ENCODE assay signal across 27 cellular contexts in the genomic region with DNA sequence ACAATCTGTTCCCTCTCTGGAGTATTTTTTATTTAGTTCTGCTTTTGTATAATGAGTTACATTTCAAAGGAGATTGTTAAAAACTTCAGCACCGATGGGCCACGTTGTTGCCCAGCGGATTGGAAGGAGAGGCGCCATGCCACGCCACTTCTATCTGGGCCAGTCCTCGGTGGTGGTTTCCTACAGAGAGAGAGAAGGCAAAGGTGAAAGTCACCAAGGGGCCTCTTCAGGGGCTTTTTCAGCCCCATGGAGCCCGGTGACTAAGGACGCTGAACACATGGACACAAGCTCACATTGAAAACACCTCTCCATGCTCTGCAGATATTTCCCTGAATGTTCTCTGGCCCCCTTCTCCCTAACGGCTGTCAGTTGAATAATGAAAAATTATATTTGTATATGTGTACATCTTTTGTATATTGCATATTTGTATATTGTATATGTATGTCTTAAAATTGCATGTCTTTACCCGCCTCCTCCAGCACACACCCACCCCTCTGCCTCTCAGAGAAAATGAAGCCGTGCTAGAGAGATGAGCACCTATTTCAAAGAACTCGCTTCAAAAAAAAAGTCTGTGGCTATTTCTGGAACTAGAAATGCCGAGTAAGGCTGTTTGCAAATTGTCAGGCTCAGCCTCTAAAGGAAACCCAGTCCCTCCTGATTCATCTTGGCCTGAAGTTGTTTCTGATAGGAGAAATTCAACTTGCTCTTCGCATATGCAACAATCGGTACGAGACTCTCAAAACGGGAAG.
DNase-seq lines count a peak whose midpoint lies in the region; ATAC-seq and TF ChIP-seq lines count a peak whose summit lies in the region.
"Had no signal": no experiment of that assay in that cellular context is flagged by ENCODE, and none has a peak within 500 bp of the region (broad histone marks: within the 10 kb centered on the region; RNA-seq: fewer than 3 reads in every experiment).

No MANE protein-coding gene starts in this region.

- no peaks in the 10 kb centered on the region for H3F3A ChIP-seq in Loucy (ENCODE audit: low read depth)

- peak overlapping the region; percentile 38 for H3K4me2 ChIP-seq in Loucy (ENCODE audit: low read depth, low read length, poor library complexity, severe bottlenecking)
- H3K4me2 ChIP-seq: KMS-11 had no signal

- H3K4me1 ChIP-seq in Loucy (ENCODE audit: insufficient read depth, low read length, poor library complexity, severe bottlenecking), result no peaks in the 10 kb centered on the region
- H3K4me1 ChIP-seq: BE2C, HAP-1 had no signal

- no peaks in the 10 kb centered on the region for H3K27me3 ChIP-seq in Loucy (ENCODE audit: insufficient read depth, low read length, poor library complexity, severe bottlenecking)
- H3K27me3 ChIP-seq: BE2C had no signal

- CTCF ChIA-PET in activated CD8-positive, alpha-beta T cell treated with anti-CD3 and anti-CD28 coated beads for 36 hours (lab: Charles Lee), result no interaction called here
- CTCF ChIA-PET in activated CD8-positive, alpha-beta T cell treated with anti-CD3 and anti-CD28 coated beads, Interleukin-2, amount 10 ng/mL, durations not matched to agents 7 days and 5 days (lab: Charles Lee), result no interaction called here
- CTCF ChIA-PET in MCF 10A (lab: Yijun Ruan, JAX), result no interaction called here

- TF ChIP-seq CTCF in activated CD8-positive, alpha-beta T cell treated with anti-CD3 and anti-CD28 coated beads for 36 hours (IDR thresholded peaks at IDR 0.05), result no peak
- TF ChIP-seq CTCF in Loucy (conservative IDR thresholded peaks at IDR 0.05; ENCODE audit: low read length) (no peak), fibroblast of the aortic adventitia (IDR thresholded peaks at IDR 0.05; ENCODE audit: insufficient read depth, low read length) (no peak), MCF 10A (IDR thresholded peaks at IDR 0.05; ENCODE audit: unreplicated experiment) (no peak)

- POLR2A ChIA-PET in activated CD8-positive, alpha-beta T cell treated with anti-CD3 and anti-CD28 coated beads for 36 hours (lab: Charles Lee), result no interaction called here
- POLR2A ChIA-PET in activated CD8-positive, alpha-beta T cell treated with anti-CD3 and anti-CD28 coated beads, Interleukin-2, amount 10 ng/mL, durations not matched to agents 7 days and 5 days (lab: Charles Lee), result no interaction called here
- POLR2A ChIA-PET in MCF 10A (lab: Yijun Ruan, JAX), result no interaction called here

- no peaks in the 10 kb centered on the region for H3K36me3 ChIP-seq in Loucy (ENCODE audit: insufficient read depth, low read length)
- H3K36me3 ChIP-seq: BE2C, HAP-1 had no signal

- no peaks in the 10 kb centered on the region for H4K20me1 ChIP-seq in Loucy (ENCODE audit: insufficient read depth, low read length, poor library complexity, severe bottlenecking)

- H3K4me3 Mint-ChIP-seq in activated CD8-positive, alpha-beta T cell treated with anti-CD3 and anti-CD28 coated beads for 36 hours, result no peak overlapping the region
- H3K4me3 Mint-ChIP-seq in activated CD8-positive, alpha-beta T cell treated with anti-CD3 and anti-CD28 coated beads, Interleukin-2, amount 10 ng/mL, durations not matched to agents 7 days and 5 days, result no peak overlapping the region
- no peak overlapping the region for H3K4me3 Mint-ChIP-seq in stimulated activated effector memory CD8-positive, alpha-beta T cell treated with anti-CD3 and anti-CD28 coated beads, Interleukin-12 subunit alpha, Interleukin-12 subunit beta, amount 100 ng/mL, for 72 hours
- no peak overlapping the region for H3K4me3 Mint-ChIP-seq in MCF 10A (ENCODE audit: unreplicated experiment)
- H3K4me3 Mint-ChIP-seq: CD4-positive, CD25-positive, alpha-beta regulatory T cell; HFFc6 had no signal

- H3K27ac Mint-ChIP-seq in activated CD8-positive, alpha-beta T cell treated with anti-CD3 and anti-CD28 coated beads for 36 hours, result no peak overlapping the region
- no peak overlapping the region for H3K27ac Mint-ChIP-seq in activated CD8-positive, alpha-beta T cell treated with anti-CD3 and anti-CD28 coated beads, Interleukin-2, amount 10 ng/mL, durations not matched to agents 7 days and 5 days
- H3K27ac Mint-ChIP-seq in stimulated activated effector memory CD8-positive, alpha-beta T cell treated with anti-CD3 and anti-CD28 coated beads, Interleukin-12 subunit alpha, Interleukin-12 subunit beta, amount 100 ng/mL, for 72 hours, result no peak overlapping the region
- no peak overlapping the region for H3K27ac Mint-ChIP-seq in MCF 10A (ENCODE audit: low read depth, unreplicated experiment)
- H3K27ac Mint-ChIP-seq: CD4-positive, CD25-positive, alpha-beta regulatory T cell; HFFc6 had no signal

- intact Hi-C loops in activated CD8-positive, alpha-beta T cell treated with anti-CD3 and anti-CD28 coated beads for 36 hours (cut with micrococcal nuclease), result no loop called here
- intact Hi-C loops in MCF 10A (cut with micrococcal nuclease), result loop anchor here (5.0 kb wide), 1 partner anchor 948 kb away; no protein-coding TSS in a partner anchor

- H3K79me2 ChIP-seq in Loucy (ENCODE audit: insufficient read depth, low read length), result no peaks in the 10 kb centered on the region

- H3K36me3 Mint-ChIP-seq in activated CD8-positive, alpha-beta T cell treated with anti-CD3 and anti-CD28 coated beads for 36 hours (ENCODE audit: low read depth), result no peaks in the 10 kb centered on the region
- H3K36me3 Mint-ChIP-seq in activated CD8-positive, alpha-beta T cell treated with anti-CD3 and anti-CD28 coated beads, Interleukin-2, amount 10 ng/mL, durations not matched to agents 7 days and 5 days (ENCODE audit: low read depth), result no peaks in the 10 kb centered on the region
- no peaks in the 10 kb centered on the region for H3K36me3 Mint-ChIP-seq in stimulated activated effector memory CD8-positive, alpha-beta T cell treated with anti-CD3 and anti-CD28 coated beads, Interleukin-12 subunit alpha, Interleukin-12 subunit beta, amount 100 ng/mL, for 72 hours
- H3K36me3 Mint-ChIP-seq in MCF 10A (ENCODE audit: insufficient read depth, unreplicated experiment), result no peaks in the 10 kb centered on the region
- H3K36me3 Mint-ChIP-seq: CD4-positive, CD25-positive, alpha-beta regulatory T cell had no signal

- ATAC-seq in activated CD8-positive, alpha-beta T cell treated with anti-CD3 and anti-CD28 coated beads for 36 hours, result peak; percentile 42
- no peak for ATAC-seq in activated CD8-positive, alpha-beta T cell treated with anti-CD3 and anti-CD28 coated beads, Interleukin-2, amount 10 ng/mL, durations not matched to agents 7 days and 5 days
- ATAC-seq in stimulated activated effector memory CD8-positive, alpha-beta T cell treated with anti-CD3 and anti-CD28 coated beads, Interleukin-12 subunit alpha, Interleukin-12 subunit beta, amount 100 ng/mL, for 72 hours, result peak; percentile 78
- ATAC-seq in HG03571 (IDR thresholded peaks at IDR 0.05; ENCODE audit: unreplicated experiment), result no peak

- no peak for DNase-seq in activated CD8-positive, alpha-beta T cell treated with anti-CD3 and anti-CD28 coated beads for 36 hours
- DNase-seq in activated CD8-positive, alpha-beta T cell treated with anti-CD3 and anti-CD28 coated beads, Interleukin-2, amount 10 ng/mL, durations not matched to agents 7 days and 5 days, result no peak
- peak; percentile 3 for DNase-seq in fibroblast of the aortic adventitia (ENCODE audit: low read depth)
- DNase-seq in stimulated activated effector memory CD8-positive, alpha-beta T cell treated with anti-CD3 and anti-CD28 coated beads, Interleukin-12 subunit alpha, Interleukin-12 subunit beta, amount 100 ng/mL, for 72 hours (ENCODE audit: low spot score in 2 of 2), result no peak
- no peak for DNase-seq in NCI-H1092 (lab: John Stamatoyannopoulos, UW)
- no peak for DNase-seq in MCF 10A (ENCODE audit: unreplicated experiment)
- DNase-seq: 8988T, ACHN, BE2C, DMS153, GOT3, HFFc6, IMR-90, NCI-H1105, NCI-H1436 treated with DMSO at 0.1 percent for 48 hours, NCI-H187 treated with DMSO at 0.1 percent for 48 hours, NCI-H2171 treated with DMSO at 0.1 percent for 48 hours, NCI-H446, NCI-H524 treated with DMSO at 0.1 percent for 48 hours, NCI-H82, SHP77 treated with DMSO at 0.1 percent for 48 hours had no signal

- BruUV-seq in MCF 10A (replicated peaks; lab: Mats Ljungman, UMichigan), result no TSS peak

- H3K27me3 Mint-ChIP-seq in activated CD8-positive, alpha-beta T cell treated with anti-CD3 and anti-CD28 coated beads for 36 hours, result no peaks in the 10 kb centered on the region
- no peaks in the 10 kb centered on the region for H3K27me3 Mint-ChIP-seq in activated CD8-positive, alpha-beta T cell treated with anti-CD3 and anti-CD28 coated beads, Interleukin-2, amount 10 ng/mL, durations not matched to agents 7 days and 5 days (ENCODE audit: low read depth)
- peaks cover 60% of the 10 kb centered on the region for H3K27me3 Mint-ChIP-seq in MCF 10A (ENCODE audit: insufficient read depth, unreplicated experiment)
- H3K27me3 Mint-ChIP-seq: CD4-positive, CD25-positive, alpha-beta regulatory T cell had no signal

- H3K4me3 ChIP-seq in Loucy (ENCODE audit: low read length, poor library complexity, severe bottlenecking), result no peak overlapping the region
- H3K4me3 ChIP-seq in fibroblast of the aortic adventitia (ENCODE audit: low read depth, low read length), result no peak overlapping the region
- H3K4me3 ChIP-seq: HAP-1, SK-N-MC had no signal

- no peaks in the 10 kb centered on the region; the same call in 1 of the 2 replicates for H3K9me3 ChIP-seq in Loucy (ENCODE audit: insufficient read depth, low read depth, low read length)
- H3K9me3 ChIP-seq: BE2C, HAP-1 had no signal

- H3K9me3 Mint-ChIP-seq in activated CD8-positive, alpha-beta T cell treated with anti-CD3 and anti-CD28 coated beads for 36 hours, result no peaks in the 10 kb centered on the region
- peaks cover 4% of the 10 kb centered on the region for H3K9me3 Mint-ChIP-seq in activated CD8-positive, alpha-beta T cell treated with anti-CD3 and anti-CD28 coated beads, Interleukin-2, amount 10 ng/mL, durations not matched to agents 7 days and 5 days (ENCODE audit: insufficient read depth)
- H3K9me3 Mint-ChIP-seq in stimulated activated effector memory CD8-positive, alpha-beta T cell treated with anti-CD3 and anti-CD28 coated beads, Interleukin-12 subunit alpha, Interleukin-12 subunit beta, amount 100 ng/mL, for 72 hours, result peaks cover 7% of the 10 kb centered on the region
- H3K9me3 Mint-ChIP-seq in MCF 10A (ENCODE audit: unreplicated experiment), result no peaks in the 10 kb centered on the region
- H3K9me3 Mint-ChIP-seq: HFFc6 had no signal

- H3K9ac ChIP-seq in Loucy (ENCODE audit: low read depth, low read length, poor library complexity, severe bottlenecking), result no peak overlapping the region
- H3K9ac ChIP-seq: KMS-11 had no signal

- no peak overlapping the region for H2AFZ ChIP-seq in Loucy (ENCODE audit: low read length)

- no peaks in the 10 kb centered on the region for H3K9me2 ChIP-seq in Loucy (replicated peaks; ENCODE audit: low read depth, low read length)

- no peaks in the 10 kb centered on the region for H3K4me1 Mint-ChIP-seq in activated CD8-positive, alpha-beta T cell treated with anti-CD3 and anti-CD28 coated beads for 36 hours (ENCODE audit: low read depth)
- H3K4me1 Mint-ChIP-seq in activated CD8-positive, alpha-beta T cell treated with anti-CD3 and anti-CD28 coated beads, Interleukin-2, amount 10 ng/mL, durations not matched to agents 7 days and 5 days (ENCODE audit: low read depth), result peaks cover 5% of the 10 kb centered on the region
- no peaks in the 10 kb centered on the region for H3K4me1 Mint-ChIP-seq in stimulated activated effector memory CD8-positive, alpha-beta T cell treated with anti-CD3 and anti-CD28 coated beads, Interleukin-12 subunit alpha, Interleukin-12 subunit beta, amount 100 ng/mL, for 72 hours
- H3K4me1 Mint-ChIP-seq in MCF 10A (ENCODE audit: insufficient read depth, unreplicated experiment), result no peaks in the 10 kb centered on the region
- H3K4me1 Mint-ChIP-seq: CD4-positive, CD25-positive, alpha-beta regulatory T cell had no signal

Comparison
In these comparisons a context has a peak if more than half of its experiments do, and no peak if none do; other contexts are left out.
1. ATAC-seq: peak in activated CD8-positive, alpha-beta T cell treated with anti-CD3 and anti-CD28 coated beads for 36 hours (single experiment) and stimulated activated effector memory CD8-positive, alpha-beta T cell treated with anti-CD3 and anti-CD28 coated beads, Interleukin-12 subunit alpha, Interleukin-12 subunit beta, amount 100 ng/mL, for 72 hours (single experiment); none in activated CD8-positive, alpha-beta T cell treated with anti-CD3 and anti-CD28 coated beads, Interleukin-2, amount 10 ng/mL, durations not matched to agents 7 days and 5 days (single experiment) and HG03571 (single experiment).